Comparison of ENCODE assay signal across 8 cellular contexts in the genomic region with DNA sequence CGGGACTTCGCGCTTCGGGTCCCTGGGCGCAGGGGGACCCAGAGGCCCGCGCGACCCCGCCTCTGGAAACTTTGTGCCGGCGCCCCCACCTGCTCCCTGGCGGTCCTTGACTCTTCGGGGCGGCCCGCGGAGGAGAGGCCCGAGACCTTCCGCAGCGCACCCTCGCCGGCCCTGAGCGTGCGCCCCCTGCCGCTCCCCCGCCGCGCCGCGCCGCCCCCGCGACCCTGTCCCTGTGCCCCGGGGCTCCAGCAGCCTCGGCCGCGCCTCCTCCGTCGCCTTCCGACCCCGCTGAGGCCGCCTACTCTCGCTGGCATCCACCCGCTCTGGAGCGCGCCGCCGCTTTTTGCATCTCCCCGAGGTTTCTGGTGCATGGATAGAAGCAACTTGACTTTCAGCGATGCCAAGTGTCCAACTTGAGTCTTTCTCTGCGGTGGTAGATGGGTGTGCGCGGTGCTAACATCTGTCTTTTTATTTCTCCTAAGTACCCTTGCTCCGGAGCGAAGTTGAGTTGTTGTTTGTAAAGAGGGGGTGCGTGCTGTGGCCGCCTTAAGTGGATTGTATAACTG. TPM values are rescaled to one million over a fixed set of nuclear protein-coding genes. Genes with fewer than 3 reads are reported as not detected.
DNase-seq lines count a peak whose midpoint lies in the region; ATAC-seq and TF ChIP-seq lines count a peak whose summit lies in the region.

No MANE protein-coding gene starts in this region.

- H3K4me3 ChIP-seq in HUES64 (ENCODE audit: low read length) (peak overlapping the region; percentile 62), right cardiac atrium (ENCODE audit: low read length) (peak overlapping the region; percentile 73), retinal pigment epithelial cell (ENCODE audit: low read length) (peak overlapping the region; percentile 76)

- H3K9me3 ChIP-seq in HUES64 (ENCODE audit: insufficient read depth, low read depth, low read length), result no peaks in the 10 kb centered on the region
- H3K9me3 ChIP-seq in right cardiac atrium (ENCODE audit: control insufficient read depth, low read length), result no peaks in the 10 kb centered on the region

- intact Hi-C loops in right cardiac atrium (cut with DNase I), result no loop called here

- peaks cover 4% of the 10 kb centered on the region for H3K27me3 Mint-ChIP-seq in activated naive CD8-positive, alpha-beta T cell treated with anti-CD3 and anti-CD28 coated beads, Interleukin-2, amount 50 U/mL, for 24 hours

- H3K4me1 Mint-ChIP-seq in activated naive CD8-positive, alpha-beta T cell treated with anti-CD3 and anti-CD28 coated beads, Interleukin-2, amount 50 U/mL, for 24 hours, result peaks cover 55% of the 10 kb centered on the region

- peak; percentile 9 for TF ChIP-seq CTCF in retinal pigment epithelial cell (conservative IDR thresholded peaks at IDR 0.05; ENCODE audit: low read depth, low read length)

- H3K27ac ChIP-seq in HUES64 (ENCODE audit: low read depth, low read length) (no peak overlapping the region), right cardiac atrium (ENCODE audit: low read length) (peak overlapping the region; percentile 40)

- peak overlapping the region; percentile 28; the same call in 1 of the 2 replicates for H3K9ac ChIP-seq in HUES64 (ENCODE audit: low read depth, low read length)

- H3K27me3 ChIP-seq in HUES64 (ENCODE audit: insufficient read depth, low read length), result peaks cover 6% of the 10 kb centered on the region
- no peaks in the 10 kb centered on the region for H3K27me3 ChIP-seq in right cardiac atrium (ENCODE audit: control insufficient read depth, insufficient read depth)

- DNase-seq in DMS153 treated with DMSO at 0.1 percent for 48 hours (lab: John Stamatoyannopoulos, UW; ENCODE audit: unreplicated experiment) (peak; percentile 12), T follicular helper cell (ENCODE audit: low read depth) (peak; percentile 60), right cardiac atrium (peak; percentile 70 to 88 (median 87)), retinal pigment epithelial cell (ENCODE audit: low read depth) (no peak), DMS114 treated with DMSO at 0.1 percent for 48 hours (lab: John Stamatoyannopoulos, UW; ENCODE audit: unreplicated experiment) (no peak)
- peak; percentile 85 for DNase-seq in activated naive CD8-positive, alpha-beta T cell treated with anti-CD3 and anti-CD28 coated beads, Interleukin-2, amount 50 U/mL, for 24 hours

- under 1% methylated on average over 56 of the region's 56 CpGs for WGBS in HUES64
- under 1% methylated on average over 55 of the region's 56 CpGs for WGBS in right cardiac atrium

- H3K36me3 Mint-ChIP-seq in activated naive CD8-positive, alpha-beta T cell treated with anti-CD3 and anti-CD28 coated beads, Interleukin-2, amount 50 U/mL, for 24 hours (ENCODE audit: low read depth), result peaks cover 3% of the 10 kb centered on the region

- peak overlapping the region; percentile 94 for H3K4me3 Mint-ChIP-seq in activated naive CD8-positive, alpha-beta T cell treated with anti-CD3 and anti-CD28 coated beads, Interleukin-2, amount 50 U/mL, for 24 hours

- H3K36me3 ChIP-seq in HUES64 (ENCODE audit: insufficient read depth, low read length), result no peaks in the 10 kb centered on the region

- H3K4me1 ChIP-seq in HUES64 (ENCODE audit: insufficient read depth, low read length), result peaks cover 41% of the 10 kb centered on the region
- no peaks in the 10 kb centered on the region for H3K4me1 ChIP-seq in right cardiac atrium (ENCODE audit: control insufficient read depth, insufficient read depth, low read length)

- no peaks in the 10 kb centered on the region for H3K9me3 Mint-ChIP-seq in activated naive CD8-positive, alpha-beta T cell treated with anti-CD3 and anti-CD28 coated beads, Interleukin-2, amount 50 U/mL, for 24 hours

- peak; percentile 43 for ATAC-seq in GM21360 (IDR thresholded peaks at IDR 0.05; ENCODE audit: unreplicated experiment)
- peak; percentile 63 for ATAC-seq in activated naive CD8-positive, alpha-beta T cell treated with anti-CD3 and anti-CD28 coated beads, Interleukin-2, amount 50 U/mL, for 24 hours
- peak; percentile 56 to 58 for ATAC-seq in right cardiac atrium

- peak overlapping the region; percentile 85 for H3K27ac Mint-ChIP-seq in activated naive CD8-positive, alpha-beta T cell treated with anti-CD3 and anti-CD28 coated beads, Interleukin-2, amount 50 U/mL, for 24 hours

RNA-seq across cellular contexts. Expression of gene DUSP14, which starts 0.4 kb away (rescaled TPM):
- 16.7 TPM for polyA plus RNA-seq in HUES64 (2013, experiment 1 of 2)
- 18.6 TPM for polyA plus RNA-seq in HUES64 (2013, experiment 2 of 2)
- 10 to 100 TPM; 16.7 to 20.1 (median 18.4) TPM for total RNA-seq in right cardiac atrium
- 17.8 TPM for polyA plus RNA-seq in right cardiac atrium

Comparison
In these comparisons a context has a peak if more than half of its experiments do, and no peak if none do; other contexts are left out.
1. DNase-seq: peak in DMS153 treated with DMSO at 0.1 percent for 48 hours (single experiment), T follicular helper cell (single experiment), activated naive CD8-positive, alpha-beta T cell treated with anti-CD3 and anti-CD28 coated beads, Interleukin-2, amount 50 U/mL, for 24 hours (single experiment) and right cardiac atrium (3 of 3); none in retinal pigment epithelial cell (single experiment) and DMS114 treated with DMSO at 0.1 percent for 48 hours (single experiment).
2. Peak in every context shown above with its lines, with median percentiles within 50 percentile points of each other: ATAC-seq and H3K4me3 ChIP-seq.